14 cellular contexts compared by ENCODE assay signal in genomic region chr12:65609359-65609771, GRCh38.
DNase-seq lines count a peak whose midpoint lies in the region; ATAC-seq lines count a peak whose summit lies in the region.
"Had no signal": no experiment of that assay in that cellular context is flagged by ENCODE, and none has a peak within 500 bp of the region (broad histone marks: within the 10 kb centered on the region; RNA-seq: fewer than 3 reads in every experiment).

No MANE protein-coding gene starts in this region.

- intact Hi-C loops in naive thymus-derived CD4-positive, alpha-beta T cell (cut with micrococcal nuclease): no loop called here

- ATAC-seq in HG03354 (IDR thresholded peaks at IDR 0.05; ENCODE audit: poor library complexity, severe bottlenecking, unreplicated experiment): no peak
- no peak for ATAC-seq in HG03469 (IDR thresholded peaks at IDR 0.05; ENCODE audit: unreplicated experiment)
- ATAC-seq in naive thymus-derived CD4-positive, alpha-beta T cell: no peak
- ATAC-seq: left ventricle myocardium superior had no signal

- H3K27ac Mint-ChIP-seq in naive thymus-derived CD4-positive, alpha-beta T cell: no peak overlapping the region
- H3K27ac Mint-ChIP-seq: activated CD4-positive, alpha-beta T cell treated with anti-CD3 and anti-CD28 coated beads, Interleukin-2, amount 10 ng/mL, durations not matched to agents 24 days and 14 days; activated naive CD4-positive, alpha-beta T cell treated with anti-CD3 and anti-CD28 coated beads, Interleukin-2, amount 10 ng/mL, durations not matched to agents 7 days and 5 days; CD4-positive, alpha-beta memory T cell had no signal

- no peak overlapping the region for H3K4me3 ChIP-seq in naive thymus-derived CD4-positive, alpha-beta T cell (ENCODE audit: low read length)
- H3K4me3 ChIP-seq: prostate gland had no signal

- peak; percentile 16 for DNase-seq in AG08395 (ENCODE audit: low spot score)
- peak; percentile 96 for DNase-seq in HS-5 (ENCODE audit: low read depth)
- peak; percentile 58 for DNase-seq in astrocyte of the hippocampus (ENCODE audit: low read depth, low spot score)
- DNase-seq in kidney glomerular epithelial cell (lab: John Stamatoyannopoulos, UW): peak; percentile 44
- DNase-seq in GOT3 (lab: John Stamatoyannopoulos, UW): no peak
- no peak for DNase-seq in naive thymus-derived CD4-positive, alpha-beta T cell
- DNase-seq: activated CD4-positive, alpha-beta T cell treated with anti-CD3 and anti-CD28 coated beads, Interleukin-2, amount 10 ng/mL, durations not matched to agents 24 days and 14 days; activated naive CD4-positive, alpha-beta T cell treated with anti-CD3 and anti-CD28 coated beads, Interleukin-2, amount 10 ng/mL, durations not matched to agents 7 days and 5 days; CD4-positive, alpha-beta memory T cell; left ventricle myocardium superior; NCI-H1930 had no signal

- H3K9me3 Mint-ChIP-seq in naive thymus-derived CD4-positive, alpha-beta T cell: peaks cover 0 to 6% (median 0%) of the 10 kb centered on the region in 11 donors
- H3K9me3 Mint-ChIP-seq: activated CD4-positive, alpha-beta T cell treated with anti-CD3 and anti-CD28 coated beads, Interleukin-2, amount 10 ng/mL, durations not matched to agents 24 days and 14 days; activated naive CD4-positive, alpha-beta T cell treated with anti-CD3 and anti-CD28 coated beads, Interleukin-2, amount 10 ng/mL, durations not matched to agents 7 days and 5 days had no signal

- H3K27me3 Mint-ChIP-seq in naive thymus-derived CD4-positive, alpha-beta T cell: peaks cover 2 to 15% (median 9%) of the 10 kb centered on the region in 5 donors
- H3K27me3 Mint-ChIP-seq: activated naive CD4-positive, alpha-beta T cell treated with anti-CD3 and anti-CD28 coated beads, Interleukin-2, amount 10 ng/mL, durations not matched to agents 7 days and 5 days had no signal

- no peak overlapping the region for H3K27ac ChIP-seq in naive thymus-derived CD4-positive, alpha-beta T cell (ENCODE audit: low read depth, low read length)
- H3K27ac ChIP-seq: prostate gland had no signal

- H3K9me3 ChIP-seq in naive thymus-derived CD4-positive, alpha-beta T cell (ENCODE audit: control insufficient read depth in 2 of 3, low read length in 3 of 3): no peaks in the 10 kb centered on the region
- H3K9me3 ChIP-seq: prostate gland had no signal

- POLR2A ChIA-PET in naive thymus-derived CD4-positive, alpha-beta T cell (lab: Charles Lee): no interaction called here

- H3K4me1 ChIP-seq in naive thymus-derived CD4-positive, alpha-beta T cell (ENCODE audit: control insufficient read depth in 2 of 2, insufficient read depth in 2 of 2, low read length in 2 of 2): no peaks in the 10 kb centered on the region
- H3K4me1 ChIP-seq: prostate gland had no signal

- CTCF ChIA-PET in naive thymus-derived CD4-positive, alpha-beta T cell (lab: Charles Lee): no interaction called here

- no peak overlapping the region for H3K4me3 Mint-ChIP-seq in naive thymus-derived CD4-positive, alpha-beta T cell
- H3K4me3 Mint-ChIP-seq: activated CD4-positive, alpha-beta T cell treated with anti-CD3 and anti-CD28 coated beads, Interleukin-2, amount 10 ng/mL, durations not matched to agents 24 days and 14 days; activated naive CD4-positive, alpha-beta T cell treated with anti-CD3 and anti-CD28 coated beads, Interleukin-2, amount 10 ng/mL, durations not matched to agents 7 days and 5 days; CD4-positive, alpha-beta memory T cell had no signal

- H3K36me3 ChIP-seq in naive thymus-derived CD4-positive, alpha-beta T cell (ENCODE audit: control insufficient read depth in 2 of 3, insufficient read depth in 3 of 3, low read length in 3 of 3): no peaks in the 10 kb centered on the region
- H3K36me3 ChIP-seq: prostate gland had no signal

- H3K36me3 Mint-ChIP-seq in naive thymus-derived CD4-positive, alpha-beta T cell: no peaks in the 10 kb centered on the region
- H3K36me3 Mint-ChIP-seq: activated naive CD4-positive, alpha-beta T cell treated with anti-CD3 and anti-CD28 coated beads, Interleukin-2, amount 10 ng/mL, durations not matched to agents 7 days and 5 days; CD4-positive, alpha-beta memory T cell had no signal

- H3K4me1 Mint-ChIP-seq in naive thymus-derived CD4-positive, alpha-beta T cell: no peaks in the 10 kb centered on the region
- H3K4me1 Mint-ChIP-seq: activated CD4-positive, alpha-beta T cell treated with anti-CD3 and anti-CD28 coated beads, Interleukin-2, amount 10 ng/mL, durations not matched to agents 24 days and 14 days; activated naive CD4-positive, alpha-beta T cell treated with anti-CD3 and anti-CD28 coated beads, Interleukin-2, amount 10 ng/mL, durations not matched to agents 7 days and 5 days; CD4-positive, alpha-beta memory T cell had no signal

- H3K27me3 ChIP-seq in naive thymus-derived CD4-positive, alpha-beta T cell (ENCODE audit: control insufficient read depth in 2 of 2, insufficient read depth in 2 of 2, low read length in 2 of 2): no peaks in the 10 kb centered on the region

Comparison
In these comparisons a context has a peak if more than half of its experiments do, and no peak if none do; other contexts are left out.
1. DNase-seq: peak in AG08395 (single experiment), HS-5 (single experiment), astrocyte of the hippocampus (single experiment) and kidney glomerular epithelial cell (single experiment); none in GOT3 (single experiment) and naive thymus-derived CD4-positive, alpha-beta T cell (0 of 9).